Comparison of ENCODE assay signal across 1 cellular context in the genomic region with DNA sequence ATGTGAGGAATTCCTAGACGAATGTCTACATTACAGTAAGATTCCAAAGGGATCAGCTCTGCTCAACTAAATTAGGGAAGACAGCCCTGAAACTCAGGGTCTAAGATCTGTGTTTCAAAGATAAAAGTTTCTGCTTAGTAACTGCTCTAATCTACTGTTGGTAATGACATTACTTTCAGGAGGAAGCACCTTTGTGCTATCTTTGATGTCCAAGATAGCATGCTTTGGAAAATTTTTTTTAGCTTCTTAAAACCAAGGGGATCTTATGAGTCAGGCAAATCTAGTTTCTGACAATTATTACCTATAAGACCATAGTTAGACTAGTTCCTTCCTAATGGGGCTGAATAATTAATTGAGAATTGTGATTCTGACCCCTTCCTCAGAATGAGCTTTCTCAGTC.
TF ChIP-seq lines count a peak whose summit lies in the region.

No MANE protein-coding gene starts in this region.

TF ChIP-seq in K562, 482 proteins besides CTCF, POLR2A, EP300 and RAD21 (continued from another document and continues in another):
- TF ChIP-seq, protein P1, sequence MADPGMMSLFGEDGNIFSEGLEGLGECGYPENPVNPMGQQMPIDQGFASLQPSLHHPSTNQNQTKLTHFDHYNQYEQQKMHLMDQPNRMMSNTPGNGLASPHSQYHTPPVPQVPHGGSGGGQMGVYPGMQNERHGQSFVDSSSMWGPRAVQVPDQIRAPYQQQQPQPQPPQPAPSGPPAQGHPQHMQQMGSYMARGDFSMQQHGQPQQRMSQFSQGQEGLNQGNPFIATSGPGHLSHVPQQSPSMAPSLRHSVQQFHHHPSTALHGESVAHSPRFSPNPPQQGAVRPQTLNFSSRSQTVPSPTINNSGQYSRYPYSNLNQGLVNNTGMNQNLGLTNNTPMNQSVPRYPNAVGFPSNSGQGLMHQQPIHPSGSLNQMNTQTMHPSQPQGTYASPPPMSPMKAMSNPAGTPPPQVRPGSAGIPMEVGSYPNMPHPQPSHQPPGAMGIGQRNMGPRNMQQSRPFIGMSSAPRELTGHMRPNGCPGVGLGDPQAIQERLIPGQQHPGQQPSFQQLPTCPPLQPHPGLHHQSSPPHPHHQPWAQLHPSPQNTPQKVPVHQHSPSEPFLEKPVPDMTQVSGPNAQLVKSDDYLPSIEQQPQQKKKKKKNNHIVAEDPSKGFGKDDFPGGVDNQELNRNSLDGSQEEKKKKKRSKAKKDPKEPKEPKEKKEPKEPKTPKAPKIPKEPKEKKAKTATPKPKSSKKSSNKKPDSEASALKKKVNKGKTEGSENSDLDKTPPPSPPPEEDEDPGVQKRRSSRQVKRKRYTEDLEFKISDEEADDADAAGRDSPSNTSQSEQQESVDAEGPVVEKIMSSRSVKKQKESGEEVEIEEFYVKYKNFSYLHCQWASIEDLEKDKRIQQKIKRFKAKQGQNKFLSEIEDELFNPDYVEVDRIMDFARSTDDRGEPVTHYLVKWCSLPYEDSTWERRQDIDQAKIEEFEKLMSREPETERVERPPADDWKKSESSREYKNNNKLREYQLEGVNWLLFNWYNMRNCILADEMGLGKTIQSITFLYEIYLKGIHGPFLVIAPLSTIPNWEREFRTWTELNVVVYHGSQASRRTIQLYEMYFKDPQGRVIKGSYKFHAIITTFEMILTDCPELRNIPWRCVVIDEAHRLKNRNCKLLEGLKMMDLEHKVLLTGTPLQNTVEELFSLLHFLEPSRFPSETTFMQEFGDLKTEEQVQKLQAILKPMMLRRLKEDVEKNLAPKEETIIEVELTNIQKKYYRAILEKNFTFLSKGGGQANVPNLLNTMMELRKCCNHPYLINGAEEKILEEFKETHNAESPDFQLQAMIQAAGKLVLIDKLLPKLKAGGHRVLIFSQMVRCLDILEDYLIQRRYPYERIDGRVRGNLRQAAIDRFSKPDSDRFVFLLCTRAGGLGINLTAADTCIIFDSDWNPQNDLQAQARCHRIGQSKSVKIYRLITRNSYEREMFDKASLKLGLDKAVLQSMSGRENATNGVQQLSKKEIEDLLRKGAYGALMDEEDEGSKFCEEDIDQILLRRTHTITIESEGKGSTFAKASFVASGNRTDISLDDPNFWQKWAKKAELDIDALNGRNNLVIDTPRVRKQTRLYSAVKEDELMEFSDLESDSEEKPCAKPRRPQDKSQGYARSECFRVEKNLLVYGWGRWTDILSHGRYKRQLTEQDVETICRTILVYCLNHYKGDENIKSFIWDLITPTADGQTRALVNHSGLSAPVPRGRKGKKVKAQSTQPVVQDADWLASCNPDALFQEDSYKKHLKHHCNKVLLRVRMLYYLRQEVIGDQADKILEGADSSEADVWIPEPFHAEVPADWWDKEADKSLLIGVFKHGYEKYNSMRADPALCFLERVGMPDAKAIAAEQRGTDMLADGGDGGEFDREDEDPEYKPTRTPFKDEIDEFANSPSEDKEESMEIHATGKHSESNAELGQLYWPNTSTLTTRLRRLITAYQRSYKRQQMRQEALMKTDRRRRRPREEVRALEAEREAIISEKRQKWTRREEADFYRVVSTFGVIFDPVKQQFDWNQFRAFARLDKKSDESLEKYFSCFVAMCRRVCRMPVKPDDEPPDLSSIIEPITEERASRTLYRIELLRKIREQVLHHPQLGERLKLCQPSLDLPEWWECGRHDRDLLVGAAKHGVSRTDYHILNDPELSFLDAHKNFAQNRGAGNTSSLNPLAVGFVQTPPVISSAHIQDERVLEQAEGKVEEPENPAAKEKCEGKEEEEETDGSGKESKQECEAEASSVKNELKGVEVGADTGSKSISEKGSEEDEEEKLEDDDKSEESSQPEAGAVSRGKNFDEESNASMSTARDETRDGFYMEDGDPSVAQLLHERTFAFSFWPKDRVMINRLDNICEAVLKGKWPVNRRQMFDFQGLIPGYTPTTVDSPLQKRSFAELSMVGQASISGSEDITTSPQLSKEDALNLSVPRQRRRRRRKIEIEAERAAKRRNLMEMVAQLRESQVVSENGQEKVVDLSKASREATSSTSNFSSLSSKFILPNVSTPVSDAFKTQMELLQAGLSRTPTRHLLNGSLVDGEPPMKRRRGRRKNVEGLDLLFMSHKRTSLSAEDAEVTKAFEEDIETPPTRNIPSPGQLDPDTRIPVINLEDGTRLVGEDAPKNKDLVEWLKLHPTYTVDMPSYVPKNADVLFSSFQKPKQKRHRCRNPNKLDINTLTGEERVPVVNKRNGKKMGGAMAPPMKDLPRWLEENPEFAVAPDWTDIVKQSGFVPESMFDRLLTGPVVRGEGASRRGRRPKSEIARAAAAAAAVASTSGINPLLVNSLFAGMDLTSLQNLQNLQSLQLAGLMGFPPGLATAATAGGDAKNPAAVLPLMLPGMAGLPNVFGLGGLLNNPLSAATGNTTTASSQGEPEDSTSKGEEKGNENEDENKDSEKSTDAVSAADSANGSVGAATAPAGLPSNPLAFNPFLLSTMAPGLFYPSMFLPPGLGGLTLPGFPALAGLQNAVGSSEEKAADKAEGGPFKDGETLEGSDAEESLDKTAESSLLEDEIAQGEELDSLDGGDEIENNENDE (IDR thresholded peaks at IDR 0.05; ENCODE audit: low read depth, low read length): no peak
- TF ChIP-seq, protein P2, sequence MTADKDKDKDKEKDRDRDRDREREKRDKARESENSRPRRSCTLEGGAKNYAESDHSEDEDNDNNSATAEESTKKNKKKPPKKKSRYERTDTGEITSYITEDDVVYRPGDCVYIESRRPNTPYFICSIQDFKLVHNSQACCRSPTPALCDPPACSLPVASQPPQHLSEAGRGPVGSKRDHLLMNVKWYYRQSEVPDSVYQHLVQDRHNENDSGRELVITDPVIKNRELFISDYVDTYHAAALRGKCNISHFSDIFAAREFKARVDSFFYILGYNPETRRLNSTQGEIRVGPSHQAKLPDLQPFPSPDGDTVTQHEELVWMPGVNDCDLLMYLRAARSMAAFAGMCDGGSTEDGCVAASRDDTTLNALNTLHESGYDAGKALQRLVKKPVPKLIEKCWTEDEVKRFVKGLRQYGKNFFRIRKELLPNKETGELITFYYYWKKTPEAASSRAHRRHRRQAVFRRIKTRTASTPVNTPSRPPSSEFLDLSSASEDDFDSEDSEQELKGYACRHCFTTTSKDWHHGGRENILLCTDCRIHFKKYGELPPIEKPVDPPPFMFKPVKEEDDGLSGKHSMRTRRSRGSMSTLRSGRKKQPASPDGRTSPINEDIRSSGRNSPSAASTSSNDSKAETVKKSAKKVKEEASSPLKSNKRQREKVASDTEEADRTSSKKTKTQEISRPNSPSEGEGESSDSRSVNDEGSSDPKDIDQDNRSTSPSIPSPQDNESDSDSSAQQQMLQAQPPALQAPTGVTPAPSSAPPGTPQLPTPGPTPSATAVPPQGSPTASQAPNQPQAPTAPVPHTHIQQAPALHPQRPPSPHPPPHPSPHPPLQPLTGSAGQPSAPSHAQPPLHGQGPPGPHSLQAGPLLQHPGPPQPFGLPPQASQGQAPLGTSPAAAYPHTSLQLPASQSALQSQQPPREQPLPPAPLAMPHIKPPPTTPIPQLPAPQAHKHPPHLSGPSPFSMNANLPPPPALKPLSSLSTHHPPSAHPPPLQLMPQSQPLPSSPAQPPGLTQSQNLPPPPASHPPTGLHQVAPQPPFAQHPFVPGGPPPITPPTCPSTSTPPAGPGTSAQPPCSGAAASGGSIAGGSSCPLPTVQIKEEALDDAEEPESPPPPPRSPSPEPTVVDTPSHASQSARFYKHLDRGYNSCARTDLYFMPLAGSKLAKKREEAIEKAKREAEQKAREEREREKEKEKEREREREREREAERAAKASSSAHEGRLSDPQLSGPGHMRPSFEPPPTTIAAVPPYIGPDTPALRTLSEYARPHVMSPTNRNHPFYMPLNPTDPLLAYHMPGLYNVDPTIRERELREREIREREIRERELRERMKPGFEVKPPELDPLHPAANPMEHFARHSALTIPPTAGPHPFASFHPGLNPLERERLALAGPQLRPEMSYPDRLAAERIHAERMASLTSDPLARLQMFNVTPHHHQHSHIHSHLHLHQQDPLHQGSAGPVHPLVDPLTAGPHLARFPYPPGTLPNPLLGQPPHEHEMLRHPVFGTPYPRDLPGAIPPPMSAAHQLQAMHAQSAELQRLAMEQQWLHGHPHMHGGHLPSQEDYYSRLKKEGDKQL (CRISPR knock-in tag; IDR thresholded peaks at IDR 0.05; ENCODE audit: borderline replicate concordance): no peak
- TF ChIP-seq ZNF140 (CRISPR knock-in tag; IDR thresholded peaks at IDR 0.05) (no peak), TAL1 (IDR thresholded peaks at IDR 0.05) (peak; percentile 55), ZNF253 (CRISPR knock-in tag; conservative IDR thresholded peaks at IDR 0.05) (no peak), EHMT2 (IDR thresholded peaks at IDR 0.05) (no peak), NCOA1 (IDR thresholded peaks at IDR 0.05; ENCODE audit: low read depth) (no peak), ELF4 (CRISPR knock-in tag; IDR thresholded peaks at IDR 0.05) (no peak), SAP30 (IDR thresholded peaks at IDR 0.05; ENCODE audit: borderline replicate concordance, insufficient read depth, low read depth, low read length, poor library complexity, severe bottlenecking) (no peak), CBFA2T2 (conservative IDR thresholded peaks at IDR 0.05) (0 out of 2 replicates have a peak, but pooled peaks have one; percentile 35), SRSF9 (IDR thresholded peaks at IDR 0.05; ENCODE audit: borderline replicate concordance, low read depth, low read length) (no peak), CBFA2T3 (IDR thresholded peaks at IDR 0.05) (peak; percentile 67), FOXA3 (CRISPR knock-in tag; conservative IDR thresholded peaks at IDR 0.05 in 1 of 2, IDR thresholded peaks at IDR 0.05 in 1 of 2) (peak in 1 of 2 experiments; percentile 30; a peak in 1 of 4 replicates), POLR3G (IDR thresholded peaks at IDR 0.05; ENCODE audit: extremely low read depth, insufficient read length, insufficient replicate concordance) (no peak)
- TF ChIP-seq, protein P3, sequence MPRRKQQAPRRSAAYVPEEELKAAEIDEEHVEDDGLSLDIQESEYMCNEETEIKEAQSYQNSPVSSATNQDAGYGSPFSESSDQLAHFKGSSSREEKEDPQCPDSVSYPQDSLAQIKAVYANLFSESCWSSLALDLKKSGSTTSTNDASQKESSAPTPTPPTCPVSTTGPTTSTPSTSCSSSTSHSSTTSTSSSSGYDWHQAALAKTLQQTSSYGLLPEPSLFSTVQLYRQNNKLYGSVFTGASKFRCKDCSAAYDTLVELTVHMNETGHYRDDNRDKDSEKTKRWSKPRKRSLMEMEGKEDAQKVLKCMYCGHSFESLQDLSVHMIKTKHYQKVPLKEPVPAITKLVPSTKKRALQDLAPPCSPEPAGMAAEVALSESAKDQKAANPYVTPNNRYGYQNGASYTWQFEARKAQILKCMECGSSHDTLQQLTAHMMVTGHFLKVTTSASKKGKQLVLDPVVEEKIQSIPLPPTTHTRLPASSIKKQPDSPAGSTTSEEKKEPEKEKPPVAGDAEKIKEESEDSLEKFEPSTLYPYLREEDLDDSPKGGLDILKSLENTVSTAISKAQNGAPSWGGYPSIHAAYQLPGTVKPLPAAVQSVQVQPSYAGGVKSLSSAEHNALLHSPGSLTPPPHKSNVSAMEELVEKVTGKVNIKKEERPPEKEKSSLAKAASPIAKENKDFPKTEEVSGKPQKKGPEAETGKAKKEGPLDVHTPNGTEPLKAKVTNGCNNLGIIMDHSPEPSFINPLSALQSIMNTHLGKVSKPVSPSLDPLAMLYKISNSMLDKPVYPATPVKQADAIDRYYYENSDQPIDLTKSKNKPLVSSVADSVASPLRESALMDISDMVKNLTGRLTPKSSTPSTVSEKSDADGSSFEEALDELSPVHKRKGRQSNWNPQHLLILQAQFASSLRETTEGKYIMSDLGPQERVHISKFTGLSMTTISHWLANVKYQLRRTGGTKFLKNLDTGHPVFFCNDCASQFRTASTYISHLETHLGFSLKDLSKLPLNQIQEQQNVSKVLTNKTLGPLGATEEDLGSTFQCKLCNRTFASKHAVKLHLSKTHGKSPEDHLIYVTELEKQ (CRISPR knock-in tag; IDR thresholded peaks at IDR 0.05): no peak
- TF ChIP-seq, protein P4, sequence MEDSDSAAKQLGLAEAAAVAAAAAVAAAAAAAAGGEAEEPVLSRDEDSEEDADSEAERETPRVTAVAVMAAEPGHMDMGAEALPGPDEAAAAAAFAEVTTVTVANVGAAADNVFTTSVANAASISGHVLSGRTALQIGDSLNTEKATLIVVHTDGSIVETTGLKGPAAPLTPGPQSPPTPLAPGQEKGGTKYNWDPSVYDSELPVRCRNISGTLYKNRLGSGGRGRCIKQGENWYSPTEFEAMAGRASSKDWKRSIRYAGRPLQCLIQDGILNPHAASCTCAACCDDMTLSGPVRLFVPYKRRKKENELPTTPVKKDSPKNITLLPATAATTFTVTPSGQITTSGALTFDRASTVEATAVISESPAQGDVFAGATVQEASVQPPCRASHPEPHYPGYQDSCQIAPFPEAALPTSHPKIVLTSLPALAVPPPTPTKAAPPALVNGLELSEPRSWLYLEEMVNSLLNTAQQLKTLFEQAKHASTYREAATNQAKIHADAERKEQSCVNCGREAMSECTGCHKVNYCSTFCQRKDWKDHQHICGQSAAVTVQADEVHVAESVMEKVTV (CRISPR knock-in tag; IDR thresholded peaks at IDR 0.05): no peak
- TF ChIP-seq, protein P5, sequence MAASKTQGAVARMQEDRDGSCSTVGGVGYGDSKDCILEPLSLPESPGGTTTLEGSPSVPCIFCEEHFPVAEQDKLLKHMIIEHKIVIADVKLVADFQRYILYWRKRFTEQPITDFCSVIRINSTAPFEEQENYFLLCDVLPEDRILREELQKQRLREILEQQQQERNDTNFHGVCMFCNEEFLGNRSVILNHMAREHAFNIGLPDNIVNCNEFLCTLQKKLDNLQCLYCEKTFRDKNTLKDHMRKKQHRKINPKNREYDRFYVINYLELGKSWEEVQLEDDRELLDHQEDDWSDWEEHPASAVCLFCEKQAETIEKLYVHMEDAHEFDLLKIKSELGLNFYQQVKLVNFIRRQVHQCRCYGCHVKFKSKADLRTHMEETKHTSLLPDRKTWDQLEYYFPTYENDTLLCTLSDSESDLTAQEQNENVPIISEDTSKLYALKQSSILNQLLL (CRISPR knock-in tag; IDR thresholded peaks at IDR 0.05; ENCODE audit: borderline replicate concordance): no peak
- TF ChIP-seq, protein P6, sequence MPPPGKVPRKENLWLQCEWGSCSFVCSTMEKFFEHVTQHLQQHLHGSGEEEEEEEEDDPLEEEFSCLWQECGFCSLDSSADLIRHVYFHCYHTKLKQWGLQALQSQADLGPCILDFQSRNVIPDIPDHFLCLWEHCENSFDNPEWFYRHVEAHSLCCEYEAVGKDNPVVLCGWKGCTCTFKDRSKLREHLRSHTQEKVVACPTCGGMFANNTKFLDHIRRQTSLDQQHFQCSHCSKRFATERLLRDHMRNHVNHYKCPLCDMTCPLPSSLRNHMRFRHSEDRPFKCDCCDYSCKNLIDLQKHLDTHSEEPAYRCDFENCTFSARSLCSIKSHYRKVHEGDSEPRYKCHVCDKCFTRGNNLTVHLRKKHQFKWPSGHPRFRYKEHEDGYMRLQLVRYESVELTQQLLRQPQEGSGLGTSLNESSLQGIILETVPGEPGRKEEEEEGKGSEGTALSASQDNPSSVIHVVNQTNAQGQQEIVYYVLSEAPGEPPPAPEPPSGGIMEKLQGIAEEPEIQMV (tag; conservative IDR thresholded peaks at IDR 0.05; ENCODE audit: low read depth): no peak
- TF ChIP-seq, protein P7, sequence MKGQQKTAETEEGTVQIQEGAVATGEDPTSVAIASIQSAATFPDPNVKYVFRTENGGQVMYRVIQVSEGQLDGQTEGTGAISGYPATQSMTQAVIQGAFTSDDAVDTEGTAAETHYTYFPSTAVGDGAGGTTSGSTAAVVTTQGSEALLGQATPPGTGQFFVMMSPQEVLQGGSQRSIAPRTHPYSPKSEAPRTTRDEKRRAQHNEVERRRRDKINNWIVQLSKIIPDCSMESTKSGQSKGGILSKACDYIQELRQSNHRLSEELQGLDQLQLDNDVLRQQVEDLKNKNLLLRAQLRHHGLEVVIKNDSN (CRISPR knock-in tag; IDR thresholded peaks at IDR 0.05): no peak
- TF ChIP-seq, protein P8, sequence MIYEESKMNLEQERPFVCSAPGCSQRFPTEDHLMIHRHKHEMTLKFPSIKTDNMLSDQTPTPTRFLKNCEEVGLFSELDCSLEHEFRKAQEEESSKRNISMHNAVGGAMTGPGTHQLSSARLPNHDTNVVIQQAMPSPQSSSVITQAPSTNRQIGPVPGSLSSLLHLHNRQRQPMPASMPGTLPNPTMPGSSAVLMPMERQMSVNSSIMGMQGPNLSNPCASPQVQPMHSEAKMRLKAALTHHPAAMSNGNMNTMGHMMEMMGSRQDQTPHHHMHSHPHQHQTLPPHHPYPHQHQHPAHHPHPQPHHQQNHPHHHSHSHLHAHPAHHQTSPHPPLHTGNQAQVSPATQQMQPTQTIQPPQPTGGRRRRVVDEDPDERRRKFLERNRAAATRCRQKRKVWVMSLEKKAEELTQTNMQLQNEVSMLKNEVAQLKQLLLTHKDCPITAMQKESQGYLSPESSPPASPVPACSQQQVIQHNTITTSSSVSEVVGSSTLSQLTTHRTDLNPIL (CRISPR knock-in tag; IDR thresholded peaks at IDR 0.05): no peak
